Comparison of ENCODE assay signal across 21 cellular contexts in genomic region chr18:11957636-11958035, GRCh38. TPM values are rescaled to one million over a fixed set of nuclear protein-coding genes. Genes with fewer than 3 reads are reported as not detected.
DNase-seq lines count a peak whose midpoint lies in the region; ATAC-seq, FAIRE-seq and TF ChIP-seq lines count a peak whose summit lies in the region.
"Had no signal": no experiment of that assay in that cellular context is flagged by ENCODE, and none has a peak within 500 bp of the region (broad histone marks: within the 10 kb centered on the region; RNA-seq: fewer than 3 reads in every experiment).

No MANE protein-coding gene starts in this region.

- in situ Hi-C loops in SK-MEL-5 (cut with HindIII; ENCODE audit: low pct_unique_long_range_greater_than_20kb, low sequenced_read_pairs), result no loop called here

- FAIRE-seq in urothelium cell line (lab: Jason Lieb, UNC), result peak; percentile 5
- FAIRE-seq: A549, G401.6 had no signal

- DNase-seq in SK-MEL-5 (ENCODE audit: low read depth, low spot score) (peak; percentile 81), epidermal melanocyte (ENCODE audit: insufficient read length, low spot score) (peak; percentile 43), nephron progenitor cell (no peak), urothelium cell line (ENCODE audit: low spot score) (no peak), DMS 273 (lab: John Stamatoyannopoulos, UW; ENCODE audit: unreplicated experiment) (no peak), omental fat pad (ENCODE audit: low spot score) (no peak), NCI-H526 treated with DMSO at 0.1 percent for 48 hours (lab: John Stamatoyannopoulos, UW) (no peak)
- DNase-seq: AML-193; CD4-positive, alpha-beta T cell; H7; KBM-7; NCI-H1105 treated with DMSO at 0.1 percent for 48 hours; NCI-H146; NCI-H1930; NCI-H446 treated with DMSO at 0.1 percent for 48 hours; NCI-H526; PC-9; Right ventricle myocardium superior; RPMI8226 had no signal

- H3K4me3 Mint-ChIP-seq in nephron progenitor cell, result no peak overlapping the region
- H3K4me3 Mint-ChIP-seq: CD4-positive, alpha-beta T cell had no signal

- no peak for ATAC-seq in omental fat pad (ENCODE audit: low FRiP score)
- ATAC-seq: A549 had no signal

- H3K4me1 Mint-ChIP-seq in nephron progenitor cell, result peaks cover 37% of the 10 kb centered on the region

- peaks cover 22% of the 10 kb centered on the region for H3K9me3 Mint-ChIP-seq in nephron progenitor cell

- no peaks in the 10 kb centered on the region for H3K27me3 Mint-ChIP-seq in nephron progenitor cell (ENCODE audit: low read depth, poor library complexity)
- H3K27me3 Mint-ChIP-seq: CD4-positive, alpha-beta T cell had no signal

- H3K27ac Mint-ChIP-seq in nephron progenitor cell, result peak overlapping the region; percentile 1
- H3K27ac Mint-ChIP-seq: CD4-positive, alpha-beta T cell had no signal

- TF ChIP-seq CTCF in nephron progenitor cell (IDR thresholded peaks at IDR 0.05), result no peak
- no peak for TF ChIP-seq CTCF in omental fat pad (IDR thresholded peaks at IDR 0.05)

- H3K36me3 Mint-ChIP-seq in nephron progenitor cell (ENCODE audit: low read depth), result no peaks in the 10 kb centered on the region

RNA-seq across cellular contexts. Expression of gene IMPA2, which starts 23.7 kb away (rescaled TPM):
- 15.1 and 18.7 TPM in 2 replicates for total RNA-seq in SK-MEL-5 (2014; rRNA removed; shearing (Covaris generic))
- polyA plus RNA-seq in SK-MEL-5 (2015; cell fraction: cytosol; rRNA removed), result 25.7 and 26.0 TPM in 2 replicates
- polyA plus RNA-seq in SK-MEL-5 (2015; cell fraction: nucleus; rRNA removed), result 32.0 and 38.0 TPM in 2 replicates
- total RNA-seq in omental fat pad, result 10 to 100 TPM; 18.7 to 31.6 (median 27.7) TPM

RNA-seq across cellular contexts. Expression of gene MPPE1, which starts 49.5 kb away (rescaled TPM):
- 21.7 and 29.8 TPM in 2 replicates for total RNA-seq in SK-MEL-5 (2014; rRNA removed; shearing (Covaris generic))
- polyA plus RNA-seq in SK-MEL-5 (2015; cell fraction: cytosol; rRNA removed), result 21.1 and 33.1 TPM in 2 replicates
- polyA plus RNA-seq in SK-MEL-5 (2015; cell fraction: nucleus; rRNA removed), result 137 and 139 TPM in 2 replicates
- 10 to 100 TPM; 11.0 to 49.2 (median 28.8) TPM for total RNA-seq in omental fat pad

Comparison
In these comparisons a context has a peak if more than half of its experiments do, and no peak if none do; other contexts are left out.
1. DNase-seq: peak in SK-MEL-5 (single experiment) and epidermal melanocyte (single experiment); none in nephron progenitor cell (single experiment), urothelium cell line (single experiment), DMS 273 (single experiment), omental fat pad (single experiment) and NCI-H526 treated with DMSO at 0.1 percent for 48 hours (single experiment).